15 cellular contexts compared by ENCODE assay signal in genomic region chr1:26733392-26733791, GRCh38. TPM values are rescaled to one million over a fixed set of nuclear protein-coding genes. Genes with fewer than 3 reads are reported as not detected.
A peak's percentile ranks its signal among the peaks of the same experiment; 100 is the strongest.
DNase-seq lines count a peak whose midpoint lies in the region; ATAC-seq and TF ChIP-seq lines count a peak whose summit lies in the region.
"Had no signal": no experiment of that assay in that cellular context is flagged by ENCODE, and none has a peak within 500 bp of the region (broad histone marks: within the 10 kb centered on the region; RNA-seq: fewer than 3 reads in every experiment).

No MANE protein-coding gene starts in this region.

- POLR2A ChIA-PET in activated CD8-positive, alpha-beta T cell treated with anti-CD3 and anti-CD28 coated beads for 36 hours (lab: Charles Lee): interaction anchor here (0.7 to 12.7 kb wide), 9 partner anchors 10 to 56 kb away, joined by 3 to 123 read pairs (median 6); partner anchors contain the start of genes ARID1A and PIGV
- POLR2A ChIA-PET in activated CD8-positive, alpha-beta T cell treated with anti-CD3 and anti-CD28 coated beads, Interleukin-2, amount 10 ng/mL, durations not matched to agents 7 days and 5 days (lab: Charles Lee): interaction anchor here (1.8 kb wide), 1 partner anchor 31 kb away, joined by 6 read pairs; no protein-coding TSS in a partner anchor
- POLR2A ChIA-PET in activated naive CD8-positive, alpha-beta T cell treated with anti-CD3 and anti-CD28 coated beads, Interleukin-2, amount 10 ng/mL, durations not matched to agents 7 days and 5 days (lab: Charles Lee): interaction anchor here (0.6 to 1.5 kb wide), 2 partner anchors 36 to 94 kb away, joined by 3 to 7 read pairs; no protein-coding TSS in a partner anchor

- peak overlapping the region; percentile 79 for H3K27ac Mint-ChIP-seq in activated CD8-positive, alpha-beta T cell treated with anti-CD3 and anti-CD28 coated beads for 36 hours
- H3K27ac Mint-ChIP-seq in activated CD8-positive, alpha-beta T cell treated with anti-CD3 and anti-CD28 coated beads, Interleukin-2, amount 10 ng/mL, durations not matched to agents 7 days and 5 days: no peak overlapping the region
- peak overlapping the region; percentile 4 to 88 (median 39) for H3K27ac Mint-ChIP-seq in IgD-negative memory B cell
- no peak overlapping the region for H3K27ac Mint-ChIP-seq in activated naive CD8-positive, alpha-beta T cell treated with anti-CD3 and anti-CD28 coated beads, Interleukin-2, amount 10 ng/mL, durations not matched to agents 7 days and 5 days
- peak overlapping the region; percentile 74 for H3K27ac Mint-ChIP-seq in stimulated activated effector memory CD8-positive, alpha-beta T cell treated with anti-CD3 and anti-CD28 coated beads, Interleukin-12 subunit alpha, Interleukin-12 subunit beta, amount 100 ng/mL, for 72 hours
- H3K27ac Mint-ChIP-seq: mesothelial cell of epicardium had no signal

- H3K36me3 Mint-ChIP-seq in activated CD8-positive, alpha-beta T cell treated with anti-CD3 and anti-CD28 coated beads for 36 hours (ENCODE audit: low read depth): peaks cover 73% of the 10 kb centered on the region
- peaks cover 62% of the 10 kb centered on the region for H3K36me3 Mint-ChIP-seq in activated CD8-positive, alpha-beta T cell treated with anti-CD3 and anti-CD28 coated beads, Interleukin-2, amount 10 ng/mL, durations not matched to agents 7 days and 5 days (ENCODE audit: low read depth)
- H3K36me3 Mint-ChIP-seq in IgD-negative memory B cell: peaks cover 3% of the 10 kb centered on the region
- H3K36me3 Mint-ChIP-seq in activated naive CD8-positive, alpha-beta T cell treated with anti-CD3 and anti-CD28 coated beads, Interleukin-2, amount 10 ng/mL, durations not matched to agents 7 days and 5 days: peaks cover 40% of the 10 kb centered on the region
- peaks cover 99% of the 10 kb centered on the region for H3K36me3 Mint-ChIP-seq in stimulated activated effector memory CD8-positive, alpha-beta T cell treated with anti-CD3 and anti-CD28 coated beads, Interleukin-12 subunit alpha, Interleukin-12 subunit beta, amount 100 ng/mL, for 72 hours

- intact Hi-C loops in activated CD8-positive, alpha-beta T cell treated with anti-CD3 and anti-CD28 coated beads for 36 hours (cut with micrococcal nuclease): no loop called here

- no peak for TF ChIP-seq CTCF in activated CD8-positive, alpha-beta T cell treated with anti-CD3 and anti-CD28 coated beads for 36 hours (IDR thresholded peaks at IDR 0.05)

- H3K27me3 Mint-ChIP-seq in activated CD8-positive, alpha-beta T cell treated with anti-CD3 and anti-CD28 coated beads for 36 hours: no peaks in the 10 kb centered on the region
- H3K27me3 Mint-ChIP-seq in activated CD8-positive, alpha-beta T cell treated with anti-CD3 and anti-CD28 coated beads, Interleukin-2, amount 10 ng/mL, durations not matched to agents 7 days and 5 days (ENCODE audit: low read depth): no peaks in the 10 kb centered on the region
- H3K27me3 Mint-ChIP-seq in IgD-negative memory B cell: no peaks in the 10 kb centered on the region
- H3K27me3 Mint-ChIP-seq in activated naive CD8-positive, alpha-beta T cell treated with anti-CD3 and anti-CD28 coated beads, Interleukin-2, amount 10 ng/mL, durations not matched to agents 7 days and 5 days: no peaks in the 10 kb centered on the region

- CTCF ChIA-PET in activated CD8-positive, alpha-beta T cell treated with anti-CD3 and anti-CD28 coated beads for 36 hours (lab: Charles Lee): interaction anchor here (1.2 to 3.5 kb wide), 7 partner anchors 8 to 131 kb away, joined by 3 to 15 read pairs (median 4); partner anchors contain the start of gene ARID1A
- CTCF ChIA-PET in activated CD8-positive, alpha-beta T cell treated with anti-CD3 and anti-CD28 coated beads, Interleukin-2, amount 10 ng/mL, durations not matched to agents 7 days and 5 days (lab: Charles Lee): interaction anchor here (1.1 to 1.2 kb wide), 3 partner anchors 9 to 57 kb away, joined by 3 read pairs; no protein-coding TSS in a partner anchor

- peak; percentile 69 for ATAC-seq in activated CD8-positive, alpha-beta T cell treated with anti-CD3 and anti-CD28 coated beads for 36 hours
- ATAC-seq in activated CD8-positive, alpha-beta T cell treated with anti-CD3 and anti-CD28 coated beads, Interleukin-2, amount 10 ng/mL, durations not matched to agents 7 days and 5 days: no peak
- ATAC-seq in activated naive CD8-positive, alpha-beta T cell treated with anti-CD3 and anti-CD28 coated beads, Interleukin-2, amount 10 ng/mL, durations not matched to agents 7 days and 5 days (ENCODE audit: low read depth): no peak
- ATAC-seq in stimulated activated effector memory CD8-positive, alpha-beta T cell treated with anti-CD3 and anti-CD28 coated beads, Interleukin-12 subunit alpha, Interleukin-12 subunit beta, amount 100 ng/mL, for 72 hours: peak; percentile 90
- ATAC-seq in GM21737 (IDR thresholded peaks at IDR 0.05; ENCODE audit: unreplicated experiment) (no peak), GM18519 (IDR thresholded peaks at IDR 0.05; ENCODE audit: low FRiP score, unreplicated experiment) (no peak)
- ATAC-seq: GM12878, SK-N-SH treated with all-trans-retinoic acid at 6 μM for 48 hours had no signal

- H3K4me3 Mint-ChIP-seq in activated CD8-positive, alpha-beta T cell treated with anti-CD3 and anti-CD28 coated beads for 36 hours: no peak overlapping the region
- no peak overlapping the region for H3K4me3 Mint-ChIP-seq in activated CD8-positive, alpha-beta T cell treated with anti-CD3 and anti-CD28 coated beads, Interleukin-2, amount 10 ng/mL, durations not matched to agents 7 days and 5 days
- H3K4me3 Mint-ChIP-seq in IgD-negative memory B cell: no peak overlapping the region
- H3K4me3 Mint-ChIP-seq in activated naive CD8-positive, alpha-beta T cell treated with anti-CD3 and anti-CD28 coated beads, Interleukin-2, amount 10 ng/mL, durations not matched to agents 7 days and 5 days: peak overlapping the region; percentile 25
- H3K4me3 Mint-ChIP-seq in stimulated activated effector memory CD8-positive, alpha-beta T cell treated with anti-CD3 and anti-CD28 coated beads, Interleukin-12 subunit alpha, Interleukin-12 subunit beta, amount 100 ng/mL, for 72 hours: no peak overlapping the region
- H3K4me3 Mint-ChIP-seq: mesothelial cell of epicardium had no signal

- DNase-seq in activated CD8-positive, alpha-beta T cell treated with anti-CD3 and anti-CD28 coated beads for 36 hours: no peak
- no peak for DNase-seq in activated CD8-positive, alpha-beta T cell treated with anti-CD3 and anti-CD28 coated beads, Interleukin-2, amount 10 ng/mL, durations not matched to agents 7 days and 5 days
- DNase-seq in activated naive CD8-positive, alpha-beta T cell treated with anti-CD3 and anti-CD28 coated beads, Interleukin-2, amount 10 ng/mL, durations not matched to agents 7 days and 5 days: no peak
- no peak for DNase-seq in stimulated activated effector memory CD8-positive, alpha-beta T cell treated with anti-CD3 and anti-CD28 coated beads, Interleukin-12 subunit alpha, Interleukin-12 subunit beta, amount 100 ng/mL, for 72 hours (ENCODE audit: low spot score in 2 of 2)
- no peak for DNase-seq in T-helper 2 cell
- DNase-seq: Calu3; NCI-H446 treated with DMSO at 0.1 percent for 48 hours; stimulated activated CD4-positive, alpha-beta T cell treated with anti-CD3 and anti-CD28 coated beads, Interleukin-2, amount 100 ng/mL, for 48 hours; tibial artery had no signal

- H3K9me3 Mint-ChIP-seq in activated CD8-positive, alpha-beta T cell treated with anti-CD3 and anti-CD28 coated beads for 36 hours: no peaks in the 10 kb centered on the region
- no peaks in the 10 kb centered on the region for H3K9me3 Mint-ChIP-seq in activated CD8-positive, alpha-beta T cell treated with anti-CD3 and anti-CD28 coated beads, Interleukin-2, amount 10 ng/mL, durations not matched to agents 7 days and 5 days (ENCODE audit: insufficient read depth)
- H3K9me3 Mint-ChIP-seq in IgD-negative memory B cell: no peaks in the 10 kb centered on the region
- no peaks in the 10 kb centered on the region for H3K9me3 Mint-ChIP-seq in activated naive CD8-positive, alpha-beta T cell treated with anti-CD3 and anti-CD28 coated beads, Interleukin-2, amount 10 ng/mL, durations not matched to agents 7 days and 5 days
- no peaks in the 10 kb centered on the region for H3K9me3 Mint-ChIP-seq in stimulated activated effector memory CD8-positive, alpha-beta T cell treated with anti-CD3 and anti-CD28 coated beads, Interleukin-12 subunit alpha, Interleukin-12 subunit beta, amount 100 ng/mL, for 72 hours
- H3K9me3 Mint-ChIP-seq: mesothelial cell of epicardium had no signal

- H3K4me1 Mint-ChIP-seq in activated CD8-positive, alpha-beta T cell treated with anti-CD3 and anti-CD28 coated beads for 36 hours (ENCODE audit: low read depth): peaks cover 68% of the 10 kb centered on the region
- peaks cover 58% of the 10 kb centered on the region for H3K4me1 Mint-ChIP-seq in activated CD8-positive, alpha-beta T cell treated with anti-CD3 and anti-CD28 coated beads, Interleukin-2, amount 10 ng/mL, durations not matched to agents 7 days and 5 days (ENCODE audit: low read depth)
- H3K4me1 Mint-ChIP-seq in IgD-negative memory B cell: peaks cover 18 to 26% (median 19%) of the 10 kb centered on the region in 3 donors
- H3K4me1 Mint-ChIP-seq in activated naive CD8-positive, alpha-beta T cell treated with anti-CD3 and anti-CD28 coated beads, Interleukin-2, amount 10 ng/mL, durations not matched to agents 7 days and 5 days: peaks cover 43% of the 10 kb centered on the region
- peaks cover 63% of the 10 kb centered on the region for H3K4me1 Mint-ChIP-seq in stimulated activated effector memory CD8-positive, alpha-beta T cell treated with anti-CD3 and anti-CD28 coated beads, Interleukin-12 subunit alpha, Interleukin-12 subunit beta, amount 100 ng/mL, for 72 hours

RNA-seq across cellular contexts. Expression of gene ARID1A, which starts 37.6 kb away (rescaled TPM):
- total RNA-seq in activated CD8-positive, alpha-beta T cell treated with anti-CD3 and anti-CD28 coated beads for 36 hours: 10 to 100 TPM; 82.4 to 84.9 TPM
- total RNA-seq in activated CD8-positive, alpha-beta T cell treated with anti-CD3 and anti-CD28 coated beads, Interleukin-2, amount 10 ng/mL, durations not matched to agents 7 days and 5 days: 100 to 1,000 TPM; 122 to 123 TPM
- 24.4 TPM for polyA plus RNA-seq in IgD-negative memory B cell
- 100 to 1,000 TPM; 118 to 124 TPM for total RNA-seq in activated naive CD8-positive, alpha-beta T cell treated with anti-CD3 and anti-CD28 coated beads, Interleukin-2, amount 10 ng/mL, durations not matched to agents 7 days and 5 days

RNA-seq across cellular contexts. Expression of gene PIGV, which starts 54.4 kb away (rescaled TPM):
- 10 to 100 TPM; 21.2 to 23.9 TPM for total RNA-seq in activated CD8-positive, alpha-beta T cell treated with anti-CD3 and anti-CD28 coated beads for 36 hours
- 10 to 100 TPM; 19.9 to 20.3 TPM for total RNA-seq in activated CD8-positive, alpha-beta T cell treated with anti-CD3 and anti-CD28 coated beads, Interleukin-2, amount 10 ng/mL, durations not matched to agents 7 days and 5 days
- 10.6 TPM for polyA plus RNA-seq in IgD-negative memory B cell
- total RNA-seq in activated naive CD8-positive, alpha-beta T cell treated with anti-CD3 and anti-CD28 coated beads, Interleukin-2, amount 10 ng/mL, durations not matched to agents 7 days and 5 days: 10 to 100 TPM; 21.5 TPM

Comparison
In these comparisons a context has a peak if more than half of its experiments do, and no peak if none do; other contexts are left out.
1. ATAC-seq: peak in activated CD8-positive, alpha-beta T cell treated with anti-CD3 and anti-CD28 coated beads for 36 hours (single experiment) and stimulated activated effector memory CD8-positive, alpha-beta T cell treated with anti-CD3 and anti-CD28 coated beads, Interleukin-12 subunit alpha, Interleukin-12 subunit beta, amount 100 ng/mL, for 72 hours (single experiment); none in activated CD8-positive, alpha-beta T cell treated with anti-CD3 and anti-CD28 coated beads, Interleukin-2, amount 10 ng/mL, durations not matched to agents 7 days and 5 days (single experiment), activated naive CD8-positive, alpha-beta T cell treated with anti-CD3 and anti-CD28 coated beads, Interleukin-2, amount 10 ng/mL, durations not matched to agents 7 days and 5 days (single experiment), GM21737 (single experiment) and GM18519 (single experiment).
2. H3K27ac Mint-ChIP-seq: peak in activated CD8-positive, alpha-beta T cell treated with anti-CD3 and anti-CD28 coated beads for 36 hours (single experiment), IgD-negative memory B cell (3 of 3) and stimulated activated effector memory CD8-positive, alpha-beta T cell treated with anti-CD3 and anti-CD28 coated beads, Interleukin-12 subunit alpha, Interleukin-12 subunit beta, amount 100 ng/mL, for 72 hours (single experiment); none in activated CD8-positive, alpha-beta T cell treated with anti-CD3 and anti-CD28 coated beads, Interleukin-2, amount 10 ng/mL, durations not matched to agents 7 days and 5 days (single experiment) and activated naive CD8-positive, alpha-beta T cell treated with anti-CD3 and anti-CD28 coated beads, Interleukin-2, amount 10 ng/mL, durations not matched to agents 7 days and 5 days (single experiment).